7 cellular contexts compared by ENCODE assay signal in genomic region chr12:49288412-49288853, GRCh38. TPM values are rescaled to one million over a fixed set of nuclear protein-coding genes. Genes with fewer than 3 reads are reported as not detected.
DNase-seq lines count a peak whose midpoint lies in the region; ATAC-seq and TF ChIP-seq lines count a peak whose summit lies in the region.

No MANE protein-coding gene starts in this region.

- H3K27me3 ChIP-seq in left lung, result peaks cover 0 to 40% of the 10 kb centered on the region in 2 donors

- peak; percentile 81 for ATAC-seq in left lung

- intact Hi-C loops in left lung (cut with DNase I), result loop anchor here in 1 of 2 donors (10.0 kb wide), 1 partner anchor 56 kb away; the partner anchor contains the start of gene DNAJC22

- no peak overlapping the region for H3K27ac ChIP-seq in left lung

- no peak overlapping the region for H3K4me3 ChIP-seq in left lung

- H3K9me3 ChIP-seq in left lung, result no peaks in the 10 kb centered on the region

- no peaks in the 10 kb centered on the region for H3K36me3 ChIP-seq in left lung

- TF ChIP-seq CTCF in left lung (IDR thresholded peaks at IDR 0.05), result peak; percentile 80 to 87

- DNase-seq in GM03348 (ENCODE audit: low spot score) (peak; percentile 82), LoVo (ENCODE audit: low spot score) (peak; percentile 76), left lung (no peak), putamen (ENCODE audit: low spot score) (no peak)
- DNase-seq in activated CD4-positive, CD25-positive, alpha-beta regulatory T cell treated with anti-CD3 and anti-CD28 coated beads, Interleukin-2, amount 50 U/mL, for 72 hours, result peak; percentile 68
- peak; percentile 63 for DNase-seq in central memory CD4-positive, alpha-beta T cell
- peak; percentile 33 for DNase-seq in stimulated activated CD8-positive, alpha-beta memory T cell treated with anti-CD3 and anti-CD28 coated beads, Interleukin-12 subunit alpha, Interleukin-12 subunit beta, amount 100 ng/mL, for 24 hours (ENCODE audit: extremely low read depth)

- H3K4me1 ChIP-seq in left lung, result peaks cover 0 to 8% of the 10 kb centered on the region in 2 donors

RNA-seq across cellular contexts. Expression of gene PRPH, which starts 6.5 kb away (rescaled TPM):
- total RNA-seq in left lung, result under 1 TPM in 1 of 2 donors, not detected in 1; 0.26 TPM

RNA-seq across cellular contexts. Expression of gene TUBA1C, which starts 23.6 kb away (rescaled TPM):
- total RNA-seq in left lung, result 100 to 1,000 TPM; 153 to 235 TPM

RNA-seq across cellular contexts. Expression of gene TROAP, which starts 34.6 kb away (rescaled TPM):
- 1 to 10 TPM; 2.4 to 8.0 TPM for total RNA-seq in left lung

RNA-seq across cellular contexts. Expression of gene C1QL4, which starts 48.6 kb away (rescaled TPM):
- not detected for total RNA-seq in left lung

RNA-seq across cellular contexts. Expression of gene DNAJC22, which starts 58.3 kb away (rescaled TPM):
- total RNA-seq in left lung, result 1 to 10 TPM in 1 of 2 donors, under 1 TPM in 1; 0.21 to 2.7 TPM

Comparison
In these comparisons a context has a peak if more than half of its experiments do, and no peak if none do; other contexts are left out.
1. DNase-seq: peak in GM03348 (single experiment), LoVo (single experiment), activated CD4-positive, CD25-positive, alpha-beta regulatory T cell treated with anti-CD3 and anti-CD28 coated beads, Interleukin-2, amount 50 U/mL, for 72 hours (single experiment), central memory CD4-positive, alpha-beta T cell (single experiment) and stimulated activated CD8-positive, alpha-beta memory T cell treated with anti-CD3 and anti-CD28 coated beads, Interleukin-12 subunit alpha, Interleukin-12 subunit beta, amount 100 ng/mL, for 24 hours (single experiment); none in left lung (0 of 2) and putamen (single experiment).